In genomic region chr22:26590525-26590858, GRCh38 we compare ENCODE assay signal across 9 cellular contexts. TPM values are rescaled to one million over a fixed set of nuclear protein-coding genes. Genes with fewer than 3 reads are reported as not detected.
A peak's percentile ranks its signal among the peaks of the same experiment; 100 is the strongest.
DNase-seq lines count a peak whose midpoint lies in the region; ATAC-seq and TF ChIP-seq lines count a peak whose summit lies in the region.
"Had no signal": no experiment of that assay in that cellular context is flagged by ENCODE, and none has a peak within 500 bp of the region (broad histone marks: within the 10 kb centered on the region; RNA-seq: fewer than 3 reads in every experiment).

No MANE protein-coding gene starts in this region.

- H4K20me1 ChIP-seq in SU-DHL-6 (ENCODE audit: low read depth, low read length): 0 out of 2 replicates have a peak, but pooled peaks cover 2% of the 10 kb centered on the region

- H3K4me2 ChIP-seq in SU-DHL-6 (ENCODE audit: low read depth, low read length, poor library complexity, severe bottlenecking): peak overlapping the region; percentile 85

- peaks cover 6% of the 10 kb centered on the region; the same call in 1 of the 2 replicates for H3K79me2 ChIP-seq in SU-DHL-6 (ENCODE audit: insufficient read depth, low read length)

- TF ChIP-seq CTCF in SU-DHL-6 (IDR thresholded peaks at IDR 0.05; ENCODE audit: insufficient read depth, low read length, poor library complexity, severe bottlenecking) (no peak), fibroblast of pulmonary artery (IDR thresholded peaks at IDR 0.05; ENCODE audit: low read length, missing control alignments) (no peak), prostate gland (IDR thresholded peaks at IDR 0.05) (peak in 1 of 4 experiments; percentile 10)

- intact Hi-C loops in prostate gland (cut with DNase I): no loop called here

- no peaks in the 10 kb centered on the region for H3K4me1 ChIP-seq in prostate gland (replicated peaks)

- no peak overlapping the region for H3K27ac ChIP-seq in SU-DHL-6 (ENCODE audit: low read depth, low read length)
- peak overlapping the region; percentile 80 for H3K27ac ChIP-seq in prostate gland

- peak overlapping the region; percentile 84 for H3K9ac ChIP-seq in SU-DHL-6 (ENCODE audit: low read length)

- H3K36me3 ChIP-seq in SU-DHL-6 (ENCODE audit: low read length) (peaks cover 5% of the 10 kb centered on the region; the same call in 1 of the 2 replicates), prostate gland (no peaks in the 10 kb centered on the region)

- TF ChIP-seq POLR2A in prostate gland (IDR thresholded peaks at IDR 0.05): no peak

- no peaks in the 10 kb centered on the region for H3K9me2 ChIP-seq in SU-DHL-6 (replicated peaks; ENCODE audit: insufficient read depth, low read length)

- no peaks in the 10 kb centered on the region for H3F3A ChIP-seq in SU-DHL-6 (ENCODE audit: insufficient read depth)

- H3K27me3 ChIP-seq in SU-DHL-6 (ENCODE audit: low read length): no peaks in the 10 kb centered on the region
- no peaks in the 10 kb centered on the region for H3K27me3 ChIP-seq in prostate gland (replicated peaks; ENCODE audit: insufficient read depth)

- ATAC-seq in GM21576 (IDR thresholded peaks at IDR 0.05; ENCODE audit: unreplicated experiment): peak; percentile 5
- no peak for ATAC-seq in HG03159 (IDR thresholded peaks at IDR 0.05; ENCODE audit: unreplicated experiment)

- no peaks in the 10 kb centered on the region for H3K9me3 ChIP-seq in SU-DHL-6 (ENCODE audit: insufficient read depth, low read length)
- no peaks in the 10 kb centered on the region for H3K9me3 ChIP-seq in prostate gland

- DNase-seq in fibroblast of pulmonary artery (ENCODE audit: low read depth): peak; percentile 25
- no peak for DNase-seq in prostate gland (ENCODE audit: low spot score)
- no peak for DNase-seq in stimulated activated CD8-positive, alpha-beta memory T cell treated with anti-CD3 and anti-CD28 coated beads, Interleukin-4, amount 100 ng/mL, for 48 hours
- DNase-seq in NCI-H345 (lab: John Stamatoyannopoulos, UW): no peak
- DNase-seq in HuH-7 (ENCODE audit: low spot score): no peak

- peak overlapping the region; percentile 81 for H3K4me3 ChIP-seq in SU-DHL-6 (ENCODE audit: insufficient read depth, low read length, poor library complexity, severe bottlenecking)
- peak overlapping the region; percentile 78 for H3K4me3 ChIP-seq in fibroblast of pulmonary artery (replicated peaks; ENCODE audit: low read depth, low read length)
- peak overlapping the region; percentile 80 to 89 for H3K4me3 ChIP-seq in prostate gland

- WGBS in prostate gland: 21% methylated on average over 5 of the region's 5 CpGs

- peak overlapping the region; percentile 81 for H2AFZ ChIP-seq in SU-DHL-6 (ENCODE audit: low read depth, low read length, severe bottlenecking)

RNA-seq across cellular contexts. Expression of gene TPST2, which starts 0.6 kb away (rescaled TPM):
- 100 to 1,000 TPM in 1 of 2 donors, 10 to 100 TPM in 1; 49.4 to 200 TPM for total RNA-seq in prostate gland

RNA-seq across cellular contexts. Expression of gene CRYBB1, which starts 27.3 kb away (rescaled TPM):
- total RNA-seq in prostate gland: under 1 TPM in 1 of 2 donors, not detected in 1; 0.36 TPM

RNA-seq across cellular contexts. Expression of gene CRYBA4, which starts 31.3 kb away (rescaled TPM):
- total RNA-seq in prostate gland: 1 to 10 TPM in 1 of 2 donors, not detected in 1; 3.3 TPM
- total RNA-seq: subcutaneous adipose tissue had no signal
